8 cellular contexts compared by ENCODE assay signal in genomic region chr4:173301518-173302201, GRCh38. TPM values are rescaled to one million over a fixed set of nuclear protein-coding genes. Genes with fewer than 3 reads are reported as not detected.
DNase-seq lines count a peak whose midpoint lies in the region; ATAC-seq and TF ChIP-seq lines count a peak whose summit lies in the region.

No MANE protein-coding gene starts in this region.

- intact Hi-C loops in Panc1 (cut with micrococcal nuclease; ENCODE audit: unreplicated experiment) (loop anchor here (10.0 kb wide), 1 partner anchor 287 kb away; no protein-coding TSS in a partner anchor), esophagus squamous epithelium (cut with DNase I) (no loop called here)

- H3K9me3 ChIP-seq in HEK293 (ENCODE audit: control insufficient read depth, insufficient read depth, low read depth, low read length) (no peaks in the 10 kb centered on the region), Panc1 (ENCODE audit: control insufficient read depth, insufficient read depth, low read depth, low read length) (no peaks in the 10 kb centered on the region), esophagus squamous epithelium (no peaks in the 10 kb centered on the region)

- DNase-seq in activated CD4-positive, alpha-beta T cell treated with anti-CD3 and anti-CD28 coated beads for 48 hours = peak; percentile 16
- no peak for DNase-seq in activated CD4-positive, alpha-beta T cell treated with anti-CD3 and anti-CD28 coated beads, Interleukin-2, amount 50 U/mL, for 48 hours
- DNase-seq in Panc1 (ENCODE audit: low read depth, low spot score) (no peak), esophagus squamous epithelium (lab: John Stamatoyannopoulos, UW) (no peak), pons (ENCODE audit: low spot score) (peak; percentile 37), islet precursor cell (no peak)

- 35 to 37% methylated on average over 5 of the region's 5 CpGs for WGBS in esophagus squamous epithelium, 2 donors

- POLR2A ChIA-PET in HEK293 (lab: Yijun Ruan, JAX) = interaction anchor here (1.5 kb wide), 1 partner anchor 32 kb away, joined by 4 read pairs; the partner anchor contains the start of gene HMGB2
- POLR2A ChIA-PET in Panc1 (lab: Charles Lee) = no interaction called here

- H3K27ac ChIP-seq in HEK293 (ENCODE audit: extremely low read depth, low read depth, low read length) = no peak overlapping the region
- H3K27ac ChIP-seq in Panc1 (ENCODE audit: low read length) = peak overlapping the region; percentile 59; the same call in 1 of the 2 replicates
- no peak overlapping the region for H3K27ac ChIP-seq in esophagus squamous epithelium

- CTCF ChIA-PET in HEK293 (lab: Yijun Ruan, JAX) = interaction anchor here (0.5 to 3.0 kb wide), 42 partner anchors 9 to 527 kb away, joined by 3 to 35 read pairs (median 4); no protein-coding TSS in a partner anchor
- CTCF ChIA-PET in Panc1 (lab: Charles Lee) = interaction anchor here (0.6 to 1.6 kb wide), 5 partner anchors 8 to 288 kb away, joined by 3 to 9 read pairs (median 3); no protein-coding TSS in a partner anchor

- no peak for TF ChIP-seq CTCF in HEK293 (tag by site-specific recombination; IDR thresholded peaks at IDR 0.05)
- TF ChIP-seq CTCF in Panc1 (IDR thresholded peaks at IDR 0.05) = peak; percentile 66; the same call in 1 of the 2 replicates
- TF ChIP-seq CTCF in esophagus squamous epithelium (IDR thresholded peaks at IDR 0.05) = peak; percentile 36 to 65 (median 54)

- H3K4me3 ChIP-seq in HEK293 (ENCODE audit: low read depth, low read length) (no peak overlapping the region), Panc1 (ENCODE audit: low read depth in 2 of 2, low read length in 2 of 2) (no peak overlapping the region), esophagus squamous epithelium (no peak overlapping the region)

- in situ Hi-C loops in Panc1 (cut with HindIII; ENCODE audit: low pct_unique_long_range_greater_than_20kb, low sequenced_read_pairs) = no loop called here

- H3K4me1 ChIP-seq in HEK293 (ENCODE audit: control insufficient read depth, insufficient read depth, low read length) = no peaks in the 10 kb centered on the region
- peaks cover 4% of the 10 kb centered on the region; the same call in 1 of the 2 replicates for H3K4me1 ChIP-seq in Panc1 (ENCODE audit: control insufficient read depth, insufficient read depth, low read length)
- H3K4me1 ChIP-seq in esophagus squamous epithelium = no peaks in the 10 kb centered on the region

- no peak for TF ChIP-seq POLR2A in esophagus squamous epithelium (IDR thresholded peaks at IDR 0.05)

- H3K27me3 ChIP-seq in Panc1 (ENCODE audit: control insufficient read depth, insufficient read depth, low read length) (no peaks in the 10 kb centered on the region), esophagus squamous epithelium (no peaks in the 10 kb centered on the region)

- H3K36me3 ChIP-seq in HEK293 (ENCODE audit: control insufficient read depth in 2 of 2, insufficient read depth in 1 of 2, low read length in 2 of 2) = peaks cover 0 to 8% of the 10 kb centered on the region in 2 experiments; a peak in 1 of 3 replicates
- peaks cover 6% of the 10 kb centered on the region; the same call in 1 of the 2 replicates for H3K36me3 ChIP-seq in Panc1 (ENCODE audit: control insufficient read depth, insufficient read depth, low read length)
- peaks cover 0 to 35% (median 0%) of the 10 kb centered on the region in 3 donors for H3K36me3 ChIP-seq in esophagus squamous epithelium

- ATAC-seq in Panc1 (no peak), HG03039 (IDR thresholded peaks at IDR 0.05; ENCODE audit: unreplicated experiment) (no peak)

- BruUV-seq in Panc1 (replicated peaks; lab: Mats Ljungman, UMichigan) = no TSS peak

TF ChIP-seq in HEK293, 187 proteins besides CTCF, POLR2A, EP300 and RAD21:
- TF ChIP-seq ZFP37 (tag by site-specific recombination; IDR thresholded peaks at IDR 0.05) (no peak), ZNF654 (tag by site-specific recombination; IDR thresholded peaks at IDR 0.05; ENCODE audit: low read depth) (peak; percentile 43), PRDM6 (tag by site-specific recombination; IDR thresholded peaks at IDR 0.05) (peak; percentile 54)

RNA-seq across cellular contexts. Expression of gene HMGB2, which starts 32.5 kb away (rescaled TPM):
- total RNA-seq in Panc1 (2021; ENCODE audit: unreplicated experiment) (183 TPM), esophagus squamous epithelium (10 to 100 TPM; 27.3 to 83.6 (median 65.3) TPM)
- polyA plus RNA-seq in Panc1 (2012; ENCODE audit: insufficient read length) = 96.2 TPM

Comparison
In these comparisons a context has a peak if more than half of its experiments do, and no peak if none do; other contexts are left out.
1. DNase-seq: peak in activated CD4-positive, alpha-beta T cell treated with anti-CD3 and anti-CD28 coated beads for 48 hours (single experiment) and pons (single experiment); none in activated CD4-positive, alpha-beta T cell treated with anti-CD3 and anti-CD28 coated beads, Interleukin-2, amount 50 U/mL, for 48 hours (0 of 2), Panc1 (single experiment), esophagus squamous epithelium (single experiment) and islet precursor cell (single experiment).